Comparison of ENCODE assay signal across 18 cellular contexts in the genomic region with DNA sequence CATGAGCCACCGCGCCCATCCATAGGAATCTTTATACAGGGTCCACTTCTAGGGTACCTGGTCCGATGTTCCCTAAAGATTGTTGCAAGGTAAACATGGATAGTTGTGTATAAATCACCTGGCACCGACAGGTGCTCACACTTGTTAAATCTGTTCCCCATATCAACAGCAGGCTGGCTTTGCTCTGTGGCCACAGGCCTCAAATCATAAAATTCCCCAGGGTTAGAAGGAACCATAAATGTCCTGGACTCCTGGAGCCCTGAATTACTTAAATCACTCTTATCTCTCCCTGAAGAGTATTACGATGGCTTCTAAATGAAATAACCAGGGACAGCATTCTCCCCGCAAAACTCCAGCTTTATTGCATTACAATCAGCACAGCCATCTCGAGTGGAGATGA. TPM values are rescaled to one million over a fixed set of nuclear protein-coding genes. Genes with fewer than 3 reads are reported as not detected.
DNase-seq lines count a peak whose midpoint lies in the region; ATAC-seq lines count a peak whose summit lies in the region.
"Had no signal": no experiment of that assay in that cellular context is flagged by ENCODE, and none has a peak within 500 bp of the region (broad histone marks: within the 10 kb centered on the region; RNA-seq: fewer than 3 reads in every experiment).

No MANE protein-coding gene starts in this region.

- H3K9me3 Mint-ChIP-seq in activated naive CD8-positive, alpha-beta T cell (ENCODE audit: low read depth), result peaks cover 5% of the 10 kb centered on the region
- no peaks in the 10 kb centered on the region for H3K9me3 Mint-ChIP-seq in activated naive CD8-positive, alpha-beta T cell treated with anti-CD3 and anti-CD28 coated beads for 36 hours
- H3K9me3 Mint-ChIP-seq in central memory CD8-positive, alpha-beta T cell, result no peaks in the 10 kb centered on the region

- peak overlapping the region; percentile 81 for H3K27ac Mint-ChIP-seq in activated naive CD8-positive, alpha-beta T cell
- no peak overlapping the region for H3K27ac Mint-ChIP-seq in activated naive CD8-positive, alpha-beta T cell treated with anti-CD3 and anti-CD28 coated beads for 36 hours
- peak overlapping the region; percentile 82 for H3K27ac Mint-ChIP-seq in central memory CD8-positive, alpha-beta T cell (ENCODE audit: low read depth)

- DNase-seq in activated naive CD8-positive, alpha-beta T cell treated with anti-CD3 and anti-CD28 coated beads for 36 hours, result no peak
- peak; percentile 27 for DNase-seq in G401 (ENCODE audit: low spot score)
- no peak for DNase-seq in central memory CD8-positive, alpha-beta T cell (ENCODE audit: low spot score in 2 of 2)
- DNase-seq in stimulated activated naive CD4-positive, alpha-beta T cell treated with Interleukin-2 at 50 U/mL for 16 hours (lab: John Stamatoyannopoulos, UW), result no peak
- DNase-seq: H9; MG63; NCI-H1092; NCI-H1694; NCI-H2107; NCI-H345; NK-92 treated with Interleukin-12 subunit alpha and Interleukin-12 subunit beta, amount 100 ng/mL, for 24 hours; OCI-M1; SIG-M5 had no signal

- in situ Hi-C loops in G401 (cut with HindIII; ENCODE audit: low sequenced_read_pairs), result no loop called here

- peaks cover 25% of the 10 kb centered on the region for H3K4me1 Mint-ChIP-seq in activated naive CD8-positive, alpha-beta T cell (ENCODE audit: low read depth)
- peaks cover 14% of the 10 kb centered on the region for H3K4me1 Mint-ChIP-seq in activated naive CD8-positive, alpha-beta T cell treated with anti-CD3 and anti-CD28 coated beads for 36 hours
- H3K4me1 Mint-ChIP-seq in central memory CD8-positive, alpha-beta T cell, result peaks cover 19% of the 10 kb centered on the region

- no peaks in the 10 kb centered on the region for H3K36me3 Mint-ChIP-seq in activated naive CD8-positive, alpha-beta T cell
- H3K36me3 Mint-ChIP-seq in activated naive CD8-positive, alpha-beta T cell treated with anti-CD3 and anti-CD28 coated beads for 36 hours, result peaks cover 1% of the 10 kb centered on the region
- peaks cover 3% of the 10 kb centered on the region for H3K36me3 Mint-ChIP-seq in central memory CD8-positive, alpha-beta T cell (ENCODE audit: insufficient read depth)

- ATAC-seq in central memory CD8-positive, alpha-beta T cell (replicated peaks; ENCODE audit: extremely low read depth, poor library complexity, severe bottlenecking), result no peak
- ATAC-seq in HG03135 (IDR thresholded peaks at IDR 0.05; ENCODE audit: unreplicated experiment) (no peak), GM18519 (IDR thresholded peaks at IDR 0.05; ENCODE audit: low FRiP score, unreplicated experiment) (no peak)

- H3K4me3 Mint-ChIP-seq in activated naive CD8-positive, alpha-beta T cell, result no peak overlapping the region
- no peak overlapping the region for H3K4me3 Mint-ChIP-seq in activated naive CD8-positive, alpha-beta T cell treated with anti-CD3 and anti-CD28 coated beads for 36 hours
- no peak overlapping the region for H3K4me3 Mint-ChIP-seq in central memory CD8-positive, alpha-beta T cell
- H3K4me3 Mint-ChIP-seq: H9 had no signal

- no peaks in the 10 kb centered on the region for H3K27me3 Mint-ChIP-seq in activated naive CD8-positive, alpha-beta T cell
- no peaks in the 10 kb centered on the region for H3K27me3 Mint-ChIP-seq in activated naive CD8-positive, alpha-beta T cell treated with anti-CD3 and anti-CD28 coated beads for 36 hours
- no peaks in the 10 kb centered on the region for H3K27me3 Mint-ChIP-seq in central memory CD8-positive, alpha-beta T cell

RNA-seq across cellular contexts. Expression of gene DYNLRB2, which starts 23.0 kb away (rescaled TPM):
- total RNA-seq in activated naive CD8-positive, alpha-beta T cell treated with anti-CD3 and anti-CD28 coated beads for 36 hours, result under 1 TPM in 1 of 2 experiments, not detected in 1; 0.50 TPM
- not detected in 2 replicates for total RNA-seq in G401 (2014; rRNA removed; shearing (Covaris generic))
- total RNA-seq: H9, HT-29, RPMI7951 had no signal
